ENCODE assay signal across 27 cellular contexts in genomic region chr5:13704401-13704800, GRCh38.
"Had no signal": no experiment of that assay in that cellular context is flagged by ENCODE, and none has a peak within 500 bp of the region (broad histone marks: within the 10 kb centered on the region; RNA-seq: fewer than 3 reads in every experiment).

No MANE protein-coding gene starts in this region.

- H3K9me3 Mint-ChIP-seq: brain, WTC11 had no signal

- H3K36me3 ChIP-seq: ascending aorta, cardiac muscle cell had no signal

- H3K27me3 Mint-ChIP-seq: activated naive CD8-positive, alpha-beta T cell treated with anti-CD3 and anti-CD28 coated beads, Interleukin-2, amount 50 U/mL, for 24 hours; activated T-cell treated with anti-CD3 and anti-CD28 coated beads, Interleukin-2, amount 50 U/mL, for 24 hours; brain; T-helper 17 cell had no signal

- H3K27ac ChIP-seq: ascending aorta, cardiac muscle cell had no signal

- FAIRE-seq: RCC 7860 had no signal

- H3K4me3 ChIP-seq: ascending aorta, cardiac muscle cell had no signal

- H3K27ac Mint-ChIP-seq: activated CD8-positive, alpha-beta T cell treated with anti-CD3 and anti-CD28 coated beads, Interleukin-2, amount 10 ng/mL, durations not matched to agents 7 days and 5 days; activated naive CD4-positive, alpha-beta T cell treated with anti-CD3 and anti-CD28 coated beads, Interleukin-2, amount 50 U/mL, for 72 hours; activated naive CD8-positive, alpha-beta T cell treated with anti-CD3 and anti-CD28 coated beads, Interleukin-2, amount 50 U/mL, for 24 hours; activated T-cell treated with anti-CD3 and anti-CD28 coated beads, Interleukin-2, amount 50 U/mL, for 24 hours; brain; T-helper 17 cell; WTC11 had no signal

- H3K27me3 ChIP-seq: ascending aorta, cardiac muscle cell had no signal

- H3K4me1 ChIP-seq: ascending aorta had no signal

- H3K4me3 Mint-ChIP-seq: activated CD8-positive, alpha-beta T cell treated with anti-CD3 and anti-CD28 coated beads, Interleukin-2, amount 10 ng/mL, durations not matched to agents 7 days and 5 days; activated naive CD8-positive, alpha-beta T cell treated with anti-CD3 and anti-CD28 coated beads, Interleukin-2, amount 50 U/mL, for 24 hours; activated T-cell treated with anti-CD3 and anti-CD28 coated beads, Interleukin-2, amount 50 U/mL, for 24 hours; brain; T-helper 17 cell; WTC11 had no signal

- DNase-seq: activated CD4-positive, alpha-beta T cell treated with anti-CD3 and anti-CD28 coated beads for 48 hours; activated CD4-positive, alpha-beta T cell treated with anti-CD3 and anti-CD28 coated beads, Interleukin-2, amount 50 U/mL, for 4 hours; activated CD4-positive, CD25-positive, alpha-beta regulatory T cell treated with anti-CD3 and anti-CD28 coated beads, Interleukin-2, amount 50 U/mL, for 72 hours; activated CD8-positive, alpha-beta T cell treated with anti-CD3 and anti-CD28 coated beads, Interleukin-2, amount 10 ng/mL, durations not matched to agents 7 days and 5 days; activated effector memory CD4-positive, alpha-beta T cell treated with anti-CD3 and anti-CD28 coated beads, Interleukin-2, amount 50 U/mL, for 16 hours; activated naive CD4-positive, alpha-beta T cell treated with Interleukin-2 at 50 U/mL for 16 hours; activated naive CD8-positive, alpha-beta T cell treated with anti-CD3 and anti-CD28 coated beads, Interleukin-2, amount 50 U/mL, for 24 hours; activated T-cell treated with anti-CD3 and anti-CD28 coated beads, Interleukin-2, amount 50 U/mL, for 24 hours; amniotic stem cell; KG1; NCI-H1105; NCI-H1436; NCI-H1694 treated with DMSO at 0.1 percent for 48 hours; NCI-H2029 treated with DMSO at 0.1 percent for 48 hours; NCI-H510A treated with DMSO at 0.1 percent for 48 hours; NCI-H69; NK-92 treated with Interleukin-12 subunit alpha and Interleukin-12 subunit beta, amount 100 ng/mL, for 24 hours; PC-3; SIG-M5; T-helper 17 cell; T-helper 9 cell had no signal

- H3K4me1 Mint-ChIP-seq: activated naive CD8-positive, alpha-beta T cell treated with anti-CD3 and anti-CD28 coated beads, Interleukin-2, amount 50 U/mL, for 24 hours; brain; T-helper 17 cell; WTC11 had no signal

- H3K9me3 ChIP-seq: ascending aorta had no signal

- H3K36me3 Mint-ChIP-seq: activated naive CD4-positive, alpha-beta T cell treated with anti-CD3 and anti-CD28 coated beads, Interleukin-2, amount 50 U/mL, for 72 hours; brain; WTC11 had no signal
